1 cellular context compared by ENCODE assay signal in the genomic region with DNA sequence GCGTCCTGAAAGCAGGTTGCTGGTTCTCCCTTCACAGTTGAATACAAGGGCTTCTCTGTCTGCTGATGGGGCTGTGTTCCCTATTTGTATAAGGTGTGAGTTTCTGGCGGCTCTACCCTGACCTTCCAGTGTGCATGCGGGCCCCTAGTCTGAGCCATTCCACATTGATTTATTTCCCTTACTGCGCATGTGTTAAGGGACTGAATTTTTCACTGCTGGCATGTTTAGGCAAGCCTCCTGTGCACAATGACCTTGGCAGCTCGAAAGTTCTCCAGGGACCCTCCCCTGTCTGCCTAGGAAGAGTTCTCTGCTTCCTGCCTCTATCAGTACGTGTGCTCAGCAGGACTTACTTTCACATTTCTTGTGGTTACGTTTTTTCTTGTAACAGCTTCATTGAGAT.
TF ChIP-seq lines count a peak whose summit lies in the region.

No MANE protein-coding gene starts in this region.

TF ChIP-seq in HepG2, 621 proteins besides CTCF, POLR2A, EP300 and RAD21 (continued from another document and continues in another):
- no peak for TF ChIP-seq ZNF614 (CRISPR knock-in tag; IDR thresholded peaks at IDR 0.05; ENCODE audit: borderline replicate concordance)
- TF ChIP-seq ZNF446 (CRISPR knock-in tag; IDR thresholded peaks at IDR 0.05), result no peak
- TF ChIP-seq TP53 (CRISPR knock-in tag; conservative IDR thresholded peaks at IDR 0.05), result peak; percentile 98
- TF ChIP-seq IRX3 (CRISPR knock-in tag; IDR thresholded peaks at IDR 0.05; ENCODE audit: borderline replicate concordance, low read depth), result no peak
- no peak for TF ChIP-seq ZNF792 (CRISPR knock-in tag; IDR thresholded peaks at IDR 0.05)
- TF ChIP-seq TARDBP (CRISPR knock-in tag; IDR thresholded peaks at IDR 0.05), result no peak
- peak; percentile 25; the same call in 1 of the 2 replicates for TF ChIP-seq HOXA3 (CRISPR knock-in tag; IDR thresholded peaks at IDR 0.05)
- no peak for TF ChIP-seq ZNF562 (CRISPR knock-in tag; IDR thresholded peaks at IDR 0.05; ENCODE audit: borderline replicate concordance)
- TF ChIP-seq HDAC2 (CRISPR knock-in tag; IDR thresholded peaks at IDR 0.05), result peak; percentile 64; the same call in 1 of the 2 replicates
- TF ChIP-seq ZNF296 (CRISPR knock-in tag; conservative IDR thresholded peaks at IDR 0.05), result no peak
- no peak for TF ChIP-seq RNF2 (conservative IDR thresholded peaks at IDR 0.05; ENCODE audit: low read depth)
- TF ChIP-seq U2AF2 (IDR thresholded peaks at IDR 0.05; ENCODE audit: low read depth, low read length), result no peak
- TF ChIP-seq RFX1 (IDR thresholded peaks at IDR 0.05), result no peak
- TF ChIP-seq SOX6 (IDR thresholded peaks at IDR 0.05), result no peak
- peak; percentile 52; the same call in 1 of the 2 replicates for TF ChIP-seq SOX6 (CRISPR knock-in tag; IDR thresholded peaks at IDR 0.05)
- TF ChIP-seq ARNT2 (CRISPR knock-in tag; IDR thresholded peaks at IDR 0.05; ENCODE audit: low read depth), result no peak
- TF ChIP-seq JARID2 (CRISPR knock-in tag; IDR thresholded peaks at IDR 0.05; ENCODE audit: insufficient replicate concordance), result no peak
- no peak for TF ChIP-seq ATF1 (CRISPR knock-in tag; IDR thresholded peaks at IDR 0.05)
- TF ChIP-seq, protein P1, sequence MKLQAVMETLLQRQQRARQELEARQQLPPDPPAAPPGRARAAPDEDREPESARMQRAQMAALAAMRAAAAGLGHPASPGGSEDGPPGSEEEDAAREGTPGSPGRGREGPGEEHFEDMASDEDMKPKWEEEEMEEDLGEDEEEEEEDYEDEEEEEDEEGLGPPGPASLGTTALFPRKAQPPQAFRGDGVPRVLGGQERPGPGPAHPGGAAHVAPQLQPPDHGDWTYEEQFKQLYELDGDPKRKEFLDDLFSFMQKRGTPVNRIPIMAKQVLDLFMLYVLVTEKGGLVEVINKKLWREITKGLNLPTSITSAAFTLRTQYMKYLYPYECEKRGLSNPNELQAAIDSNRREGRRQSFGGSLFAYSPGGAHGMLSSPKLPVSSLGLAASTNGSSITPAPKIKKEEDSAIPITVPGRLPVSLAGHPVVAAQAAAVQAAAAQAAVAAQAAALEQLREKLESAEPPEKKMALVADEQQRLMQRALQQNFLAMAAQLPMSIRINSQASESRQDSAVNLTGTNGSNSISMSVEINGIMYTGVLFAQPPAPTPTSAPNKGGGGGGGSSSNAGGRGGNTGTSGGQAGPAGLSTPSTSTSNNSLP (IDR thresholded peaks at IDR 0.05; ENCODE audit: low read depth, low read length), result 0 out of 2 replicates have a peak, but pooled peaks have one; percentile 18
- TF ChIP-seq LCORL (IDR thresholded peaks at IDR 0.05), result no peak
- 0 out of 2 replicates have a peak, but pooled peaks have one; percentile 9 for TF ChIP-seq LCORL (CRISPR knock-in tag; IDR thresholded peaks at IDR 0.05)
- TF ChIP-seq, protein P2, sequence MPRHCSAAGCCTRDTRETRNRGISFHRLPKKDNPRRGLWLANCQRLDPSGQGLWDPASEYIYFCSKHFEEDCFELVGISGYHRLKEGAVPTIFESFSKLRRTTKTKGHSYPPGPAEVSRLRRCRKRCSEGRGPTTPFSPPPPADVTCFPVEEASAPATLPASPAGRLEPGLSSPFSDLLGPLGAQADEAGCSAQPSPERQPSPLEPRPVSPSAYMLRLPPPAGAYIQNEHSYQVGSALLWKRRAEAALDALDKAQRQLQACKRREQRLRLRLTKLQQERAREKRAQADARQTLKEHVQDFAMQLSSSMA (CRISPR knock-in tag; IDR thresholded peaks at IDR 0.05), result no peak
- peak; percentile 49 for TF ChIP-seq SALL1 (CRISPR knock-in tag; IDR thresholded peaks at IDR 0.05)
- TF ChIP-seq NR0B2 (CRISPR knock-in tag; IDR thresholded peaks at IDR 0.05), result no peak
- no peak for TF ChIP-seq PRPF4 (IDR thresholded peaks at IDR 0.05; ENCODE audit: low read depth, low read length, poor library complexity, severe bottlenecking)
- TF ChIP-seq IKZF5 (CRISPR knock-in tag; IDR thresholded peaks at IDR 0.05), result 0 out of 2 replicates have a peak, but pooled peaks have one; percentile 19
- TF ChIP-seq, protein P3, sequence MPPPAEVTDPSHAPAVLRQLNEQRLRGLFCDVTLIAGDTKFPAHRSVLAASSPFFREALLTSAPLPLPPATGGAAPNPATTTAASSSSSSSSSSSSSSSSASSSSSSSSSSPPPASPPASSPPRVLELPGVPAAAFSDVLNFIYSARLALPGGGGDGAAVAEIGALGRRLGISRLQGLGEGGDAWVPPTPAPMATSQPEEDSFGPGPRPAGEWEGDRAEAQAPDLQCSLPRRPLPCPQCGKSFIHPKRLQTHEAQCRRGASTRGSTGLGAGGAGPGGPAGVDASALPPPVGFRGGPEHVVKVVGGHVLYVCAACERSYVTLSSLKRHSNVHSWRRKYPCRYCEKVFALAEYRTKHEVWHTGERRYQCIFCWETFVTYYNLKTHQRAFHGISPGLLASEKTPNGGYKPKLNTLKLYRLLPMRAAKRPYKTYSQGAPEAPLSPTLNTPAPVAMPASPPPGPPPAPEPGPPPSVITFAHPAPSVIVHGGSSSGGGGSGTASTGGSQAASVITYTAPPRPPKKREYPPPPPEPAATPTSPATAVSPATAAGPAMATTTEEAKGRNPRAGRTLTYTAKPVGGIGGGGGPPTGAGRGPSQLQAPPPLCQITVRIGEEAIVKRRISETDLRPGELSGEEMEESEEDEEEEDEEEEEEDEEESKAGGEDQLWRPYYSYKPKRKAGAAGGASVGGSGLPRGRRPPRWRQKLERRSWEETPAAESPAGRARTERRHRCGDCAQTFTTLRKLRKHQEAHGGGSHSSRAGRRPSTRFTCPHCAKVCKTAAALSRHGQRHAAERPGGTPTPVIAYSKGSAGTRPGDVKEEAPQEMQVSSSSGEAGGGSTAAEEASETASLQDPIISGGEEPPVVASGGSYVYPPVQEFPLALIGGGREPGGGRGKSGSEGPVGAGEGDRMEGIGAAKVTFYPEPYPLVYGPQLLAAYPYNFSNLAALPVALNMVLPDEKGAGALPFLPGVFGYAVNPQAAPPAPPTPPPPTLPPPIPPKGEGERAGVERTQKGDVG (CRISPR knock-in tag; IDR thresholded peaks at IDR 0.05; ENCODE audit: borderline replicate concordance), result no peak
- TF ChIP-seq ZNF501 (CRISPR knock-in tag; IDR thresholded peaks at IDR 0.05), result peak; percentile 43; the same call in 1 of the 2 replicates
- no peak for TF ChIP-seq U2AF1 (optimal IDR thresholded peaks at IDR 0.05; ENCODE audit: low read depth, low read length)
- no peak for TF ChIP-seq SMARCC2 (IDR thresholded peaks at IDR 0.05)
- TF ChIP-seq TGIF2 (CRISPR knock-in tag; IDR thresholded peaks at IDR 0.05), result no peak
- TF ChIP-seq ZNF724P (CRISPR knock-in tag; IDR thresholded peaks at IDR 0.05; ENCODE audit: borderline replicate concordance), result no peak
- TF ChIP-seq ZBTB3 (CRISPR knock-in tag; IDR thresholded peaks at IDR 0.05; ENCODE audit: borderline replicate concordance, low read depth), result no peak
- no peak for TF ChIP-seq MATR3 (CRISPR knock-in tag; IDR thresholded peaks at IDR 0.05)
- no peak for TF ChIP-seq ZNF570 (CRISPR knock-in tag; IDR thresholded peaks at IDR 0.05; ENCODE audit: borderline replicate concordance)
- 0 out of 2 replicates have a peak, but pooled peaks have one; percentile 62 for TF ChIP-seq MEF2D (CRISPR knock-in tag; IDR thresholded peaks at IDR 0.05)
- 0 out of 2 replicates have a peak, but pooled peaks have one; percentile 4 for TF ChIP-seq MAFF (IDR thresholded peaks at IDR 0.05; ENCODE audit: low read depth, low read length)
- TF ChIP-seq EHMT2 (IDR thresholded peaks at IDR 0.05; ENCODE audit: borderline replicate concordance, low read depth, low read length), result no peak
- TF ChIP-seq FOXP4 (CRISPR knock-in tag; IDR thresholded peaks at IDR 0.05), result peak; percentile 40; the same call in 1 of the 2 replicates
- TF ChIP-seq NFAT5 (CRISPR knock-in tag; IDR thresholded peaks at IDR 0.05), result no peak
- TF ChIP-seq THYN1 (CRISPR knock-in tag; IDR thresholded peaks at IDR 0.05; ENCODE audit: borderline replicate concordance, low read depth), result no peak
- no peak for TF ChIP-seq ARHGAP35 (CRISPR knock-in tag; IDR thresholded peaks at IDR 0.05; ENCODE audit: borderline replicate concordance)
- TF ChIP-seq, protein P4, sequence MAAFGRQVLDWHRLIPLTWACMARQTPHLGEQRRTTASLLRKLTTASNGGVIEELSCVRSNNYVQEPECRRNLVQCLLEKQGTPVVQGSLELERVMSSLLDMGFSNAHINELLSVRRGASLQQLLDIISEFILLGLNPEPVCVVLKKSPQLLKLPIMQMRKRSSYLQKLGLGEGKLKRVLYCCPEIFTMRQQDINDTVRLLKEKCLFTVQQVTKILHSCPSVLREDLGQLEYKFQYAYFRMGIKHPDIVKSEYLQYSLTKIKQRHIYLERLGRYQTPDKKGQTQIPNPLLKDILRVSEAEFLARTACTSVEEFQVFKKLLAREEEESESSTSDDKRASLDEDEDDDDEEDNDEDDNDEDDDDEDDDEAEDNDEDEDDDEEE (CRISPR knock-in tag; IDR thresholded peaks at IDR 0.05), result no peak
